8 cellular contexts compared by ENCODE assay signal in genomic region chr19:46716672-46717033, GRCh38. TPM values are rescaled to one million over a fixed set of nuclear protein-coding genes. Genes with fewer than 3 reads are reported as not detected.
A peak's percentile ranks its signal among the peaks of the same experiment; 100 is the strongest.
DNase-seq lines count a peak whose midpoint lies in the region; TF ChIP-seq lines count a peak whose summit lies in the region.

No MANE protein-coding gene starts in this region.

- CTCF ChIA-PET in AG04450 (lab: Charles Lee) = interaction anchor here (6.5 kb wide), 1 partner anchor 13 kb away, joined by 46 read pairs; no protein-coding TSS in a partner anchor

- peak overlapping the region; percentile 97 for H3K9ac ChIP-seq in mucosa of stomach (ENCODE audit: low read length)

- POLR2A ChIA-PET in AG04450 (lab: Yijun Ruan, JAX) = interaction anchor here (1.0 kb wide), 1 partner anchor 14 kb away, joined by 3 read pairs; no protein-coding TSS in a partner anchor

- H3K27me3 ChIP-seq in AG04450 (ENCODE audit: control insufficient read depth, insufficient read depth, low read length) (no peaks in the 10 kb centered on the region), mucosa of stomach (ENCODE audit: control insufficient read depth, insufficient read depth, low read length) (no peaks in the 10 kb centered on the region)

- H3K4me3 ChIP-seq in AG04450 (ENCODE audit: low read depth, low read length) (peak overlapping the region; percentile 76), choroid plexus epithelial cell (ENCODE audit: low read depth, low read length) (peak overlapping the region; percentile 81), mucosa of stomach (ENCODE audit: low read length) (peak overlapping the region; percentile 80)

- H3K27ac ChIP-seq in AG04450 (ENCODE audit: low read depth, low read length) (peak overlapping the region; percentile 21), KOPT-K1 (ENCODE audit: low read depth, low read length, poor library complexity, severe bottlenecking) (peak overlapping the region; percentile 96)

- no peak for TF ChIP-seq CTCF in AG04450 (IDR thresholded peaks at IDR 0.05; ENCODE audit: low read depth, low read length)
- no peak for TF ChIP-seq CTCF in choroid plexus epithelial cell (conservative IDR thresholded peaks at IDR 0.05; ENCODE audit: low read depth, low read length)

- H3K9me3 ChIP-seq in AG04450 (ENCODE audit: control insufficient read depth, insufficient read depth, low read length) (no peaks in the 10 kb centered on the region; the same call in 1 of the 2 replicates), KOPT-K1 (ENCODE audit: insufficient read depth, low read length, poor library complexity, severe bottlenecking) (no peaks in the 10 kb centered on the region), mucosa of stomach (ENCODE audit: control insufficient read depth, low read length) (no peaks in the 10 kb centered on the region)

- H3K4me1 ChIP-seq in mucosa of stomach (ENCODE audit: control insufficient read depth, insufficient read depth, low read length) = peaks cover 26% of the 10 kb centered on the region

- no peak for DNase-seq in AG04450 (ENCODE audit: low read depth, low spot score)
- DNase-seq in choroid plexus epithelial cell (ENCODE audit: low read depth) = no peak
- DNase-seq in DMS53 treated with DMSO at 0.1 percent for 48 hours (lab: John Stamatoyannopoulos, UW; ENCODE audit: unreplicated experiment) = no peak
- no peak for DNase-seq in Ammon's horn (ENCODE audit: low spot score)
- DNase-seq in NCI-H1694 (lab: John Stamatoyannopoulos, UW) = no peak
- no peak for DNase-seq in HuH-7 (ENCODE audit: low spot score)

- H3K36me3 ChIP-seq in KOPT-K1 (ENCODE audit: insufficient read depth, low read length) = peaks cover 32% of the 10 kb centered on the region
- no peaks in the 10 kb centered on the region for H3K36me3 ChIP-seq in mucosa of stomach (ENCODE audit: control insufficient read depth, insufficient read depth, low read length)

RNA-seq across cellular contexts. Expression of gene PRKD2, which starts 0.3 kb away (rescaled TPM):
- 6.7 and 10.3 TPM in 2 replicates for polyA plus RNA-seq in AG04450 (2011; rRNA removed)
- polyA minus RNA-seq in AG04450 (2011; rRNA and poly(A)+ RNA removed) = 15.2 and 18.8 TPM in 2 replicates

RNA-seq across cellular contexts. Expression of gene FKRP, which starts 29.2 kb away (rescaled TPM):
- polyA plus RNA-seq in AG04450 (2011; rRNA removed) = 12.1 and 12.6 TPM in 2 replicates
- 6.4 and 10.8 TPM in 2 replicates for polyA minus RNA-seq in AG04450 (2011; rRNA and poly(A)+ RNA removed)

RNA-seq across cellular contexts. Expression of gene STRN4, which starts 29.6 kb away (rescaled TPM):
- polyA plus RNA-seq in AG04450 (2011; rRNA removed) = 48.1 and 59.3 TPM in 2 replicates
- polyA minus RNA-seq in AG04450 (2011; rRNA and poly(A)+ RNA removed) = 41.8 and 59.4 TPM in 2 replicates

RNA-seq across cellular contexts. Expression of gene DACT3, which starts 55.7 kb away (rescaled TPM):
- polyA plus RNA-seq in AG04450 (2011; rRNA removed) = 6.1 and 6.9 TPM in 2 replicates
- 4.2 and 5.1 TPM in 2 replicates for polyA minus RNA-seq in AG04450 (2011; rRNA and poly(A)+ RNA removed)
